In the genomic region with DNA sequence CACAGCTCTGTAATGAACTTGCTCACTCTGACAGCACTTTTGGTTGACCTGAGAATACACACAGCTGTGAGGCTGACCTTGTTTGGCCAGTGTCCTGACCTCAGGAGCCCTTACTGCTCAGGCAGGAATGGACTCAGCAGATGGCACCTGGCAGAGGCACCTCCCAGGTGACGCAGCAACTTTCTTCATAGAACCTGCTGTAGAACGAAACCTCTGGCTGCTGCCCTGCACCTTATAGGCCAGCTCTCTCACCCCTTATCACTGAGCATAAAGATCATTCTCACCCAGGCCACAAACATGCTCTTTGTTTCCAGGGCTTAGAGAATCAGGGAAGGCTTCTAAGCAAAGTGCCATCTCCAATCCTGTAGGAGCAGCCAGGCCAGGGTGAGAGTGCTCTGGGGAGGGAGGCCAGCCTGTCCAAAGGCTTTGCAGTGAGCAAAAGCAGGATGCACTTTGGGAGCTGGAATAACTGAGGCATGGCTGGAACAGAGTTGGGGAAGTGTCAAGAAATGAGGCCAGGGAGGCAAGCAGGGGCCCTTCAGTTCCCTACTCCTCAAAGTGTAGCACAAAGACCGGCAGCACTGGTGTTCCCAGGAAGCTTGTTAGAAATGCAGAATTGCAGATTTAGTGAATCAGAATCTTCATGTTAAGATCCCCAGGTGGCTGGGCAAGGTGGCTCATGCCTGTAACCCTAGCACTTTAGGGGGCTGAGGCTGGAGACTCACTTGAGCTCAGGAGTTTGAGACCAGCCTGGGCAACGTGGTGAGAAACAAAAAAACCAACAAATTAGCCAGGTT, we compare ENCODE assay signal across 1 cellular context.
TF ChIP-seq lines count a peak whose summit lies in the region.

No MANE protein-coding gene starts in this region.

TF ChIP-seq in HepG2, 621 proteins besides CTCF, POLR2A, EP300 and RAD21 (continues in another document):
- TF ChIP-seq GATA4 (IDR thresholded peaks at IDR 0.05; ENCODE audit: borderline replicate concordance, low read depth) (no peak), NR2C2 (CRISPR knock-in tag; IDR thresholded peaks at IDR 0.05; ENCODE audit: borderline replicate concordance) (peak; percentile 41; the same call in 1 of the 2 replicates), WIZ (CRISPR knock-in tag; IDR thresholded peaks at IDR 0.05) (no peak), ZSCAN22 (CRISPR knock-in tag; IDR thresholded peaks at IDR 0.05) (no peak), ZNF530 (CRISPR knock-in tag; IDR thresholded peaks at IDR 0.05; ENCODE audit: low read depth) (no peak), CBX1 (IDR thresholded peaks at IDR 0.05; ENCODE audit: low read depth) (no peak), ZBTB20 (CRISPR knock-in tag; IDR thresholded peaks at IDR 0.05; ENCODE audit: borderline replicate concordance, low read depth) (no peak), ZNF20 (CRISPR knock-in tag; IDR thresholded peaks at IDR 0.05) (no peak), ZC3H4 (CRISPR knock-in tag; IDR thresholded peaks at IDR 0.05; ENCODE audit: borderline replicate concordance) (no peak), ERF (CRISPR knock-in tag; IDR thresholded peaks at IDR 0.05) (no peak), GATAD2A (CRISPR knock-in tag; IDR thresholded peaks at IDR 0.05) (peak; percentile 15; the same call in 1 of the 2 replicates), ZNF101 (CRISPR knock-in tag; IDR thresholded peaks at IDR 0.05; ENCODE audit: borderline replicate concordance, low read depth) (no peak), ZNF337 (CRISPR knock-in tag; IDR thresholded peaks at IDR 0.05; ENCODE audit: borderline replicate concordance, low read depth) (no peak), ZNF34 (CRISPR knock-in tag; IDR thresholded peaks at IDR 0.05; ENCODE audit: borderline replicate concordance) (no peak), ZMYM2 (CRISPR knock-in tag; IDR thresholded peaks at IDR 0.05) (no peak), HNRNPLL (IDR thresholded peaks at IDR 0.05; ENCODE audit: low read depth, low read length, poor library complexity, severe bottlenecking) (no peak), GLI4 (CRISPR knock-in tag; IDR thresholded peaks at IDR 0.05; ENCODE audit: borderline replicate concordance) (no peak), ZBTB21 (CRISPR knock-in tag; IDR thresholded peaks at IDR 0.05) (no peak), NFE2L2 (IDR thresholded peaks at IDR 0.05; ENCODE audit: low read length) (peak; percentile 58; the same call in 1 of the 2 replicates), ZFX (CRISPR knock-in tag; IDR thresholded peaks at IDR 0.05; ENCODE audit: low read depth) (peak; percentile 21; the same call in 1 of the 2 replicates), RARA (CRISPR knock-in tag; IDR thresholded peaks at IDR 0.05) (peak; percentile 48), HIVEP1 (CRISPR knock-in tag; IDR thresholded peaks at IDR 0.05) (no peak), TSC22D2 (CRISPR knock-in tag; IDR thresholded peaks at IDR 0.05; ENCODE audit: borderline replicate concordance) (no peak), SOX6 (IDR thresholded peaks at IDR 0.05) (no peak), SOX6 (CRISPR knock-in tag; IDR thresholded peaks at IDR 0.05) (0 out of 2 replicates have a peak, but pooled peaks have one; percentile 33), ZBTB8A (CRISPR knock-in tag; IDR thresholded peaks at IDR 0.05; ENCODE audit: borderline replicate concordance, low read depth) (no peak), HMG20B (CRISPR knock-in tag; conservative IDR thresholded peaks at IDR 0.05) (no peak), NFE2 (CRISPR knock-in tag; IDR thresholded peaks at IDR 0.05) (peak; percentile 91), ZNF124 (CRISPR knock-in tag; IDR thresholded peaks at IDR 0.05) (no peak), SMC3 (IDR thresholded peaks at IDR 0.05; ENCODE audit: low read length) (no peak), RXRA (CRISPR knock-in tag; IDR thresholded peaks at IDR 0.05) (peak; percentile 95), ZNF670 (CRISPR knock-in tag; IDR thresholded peaks at IDR 0.05; ENCODE audit: borderline replicate concordance) (no peak), TMF1 (CRISPR knock-in tag; IDR thresholded peaks at IDR 0.05; ENCODE audit: low read depth) (no peak), MIER3 (CRISPR knock-in tag; IDR thresholded peaks at IDR 0.05; ENCODE audit: borderline replicate concordance) (no peak), ZNF792 (CRISPR knock-in tag; IDR thresholded peaks at IDR 0.05) (0 out of 2 replicates have a peak, but pooled peaks have one; percentile 21), ZFP41 (CRISPR knock-in tag; IDR thresholded peaks at IDR 0.05; ENCODE audit: borderline replicate concordance) (no peak), ZNF547 (CRISPR knock-in tag; IDR thresholded peaks at IDR 0.05) (no peak), ETV5 (CRISPR knock-in tag; IDR thresholded peaks at IDR 0.05; ENCODE audit: borderline replicate concordance) (no peak), SKI (IDR thresholded peaks at IDR 0.05; ENCODE audit: partially characterized antibody) (no peak), ATF7-NPFF (CRISPR knock-in tag; IDR thresholded peaks at IDR 0.05; ENCODE audit: low read depth) (no peak), NPAS2 (CRISPR knock-in tag; IDR thresholded peaks at IDR 0.05; ENCODE audit: borderline replicate concordance) (no peak), ZSCAN25 (CRISPR knock-in tag; IDR thresholded peaks at IDR 0.05) (no peak), PHF21A (CRISPR knock-in tag; IDR thresholded peaks at IDR 0.05) (peak; percentile 47; the same call in 1 of the 2 replicates)
- TF ChIP-seq, protein P1, sequence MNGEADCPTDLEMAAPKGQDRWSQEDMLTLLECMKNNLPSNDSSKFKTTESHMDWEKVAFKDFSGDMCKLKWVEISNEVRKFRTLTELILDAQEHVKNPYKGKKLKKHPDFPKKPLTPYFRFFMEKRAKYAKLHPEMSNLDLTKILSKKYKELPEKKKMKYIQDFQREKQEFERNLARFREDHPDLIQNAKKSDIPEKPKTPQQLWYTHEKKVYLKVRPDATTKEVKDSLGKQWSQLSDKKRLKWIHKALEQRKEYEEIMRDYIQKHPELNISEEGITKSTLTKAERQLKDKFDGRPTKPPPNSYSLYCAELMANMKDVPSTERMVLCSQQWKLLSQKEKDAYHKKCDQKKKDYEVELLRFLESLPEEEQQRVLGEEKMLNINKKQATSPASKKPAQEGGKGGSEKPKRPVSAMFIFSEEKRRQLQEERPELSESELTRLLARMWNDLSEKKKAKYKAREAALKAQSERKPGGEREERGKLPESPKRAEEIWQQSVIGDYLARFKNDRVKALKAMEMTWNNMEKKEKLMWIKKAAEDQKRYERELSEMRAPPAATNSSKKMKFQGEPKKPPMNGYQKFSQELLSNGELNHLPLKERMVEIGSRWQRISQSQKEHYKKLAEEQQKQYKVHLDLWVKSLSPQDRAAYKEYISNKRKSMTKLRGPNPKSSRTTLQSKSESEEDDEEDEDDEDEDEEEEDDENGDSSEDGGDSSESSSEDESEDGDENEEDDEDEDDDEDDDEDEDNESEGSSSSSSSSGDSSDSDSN (CRISPR knock-in tag; IDR thresholded peaks at IDR 0.05), result no peak
- TF ChIP-seq, protein P2, sequence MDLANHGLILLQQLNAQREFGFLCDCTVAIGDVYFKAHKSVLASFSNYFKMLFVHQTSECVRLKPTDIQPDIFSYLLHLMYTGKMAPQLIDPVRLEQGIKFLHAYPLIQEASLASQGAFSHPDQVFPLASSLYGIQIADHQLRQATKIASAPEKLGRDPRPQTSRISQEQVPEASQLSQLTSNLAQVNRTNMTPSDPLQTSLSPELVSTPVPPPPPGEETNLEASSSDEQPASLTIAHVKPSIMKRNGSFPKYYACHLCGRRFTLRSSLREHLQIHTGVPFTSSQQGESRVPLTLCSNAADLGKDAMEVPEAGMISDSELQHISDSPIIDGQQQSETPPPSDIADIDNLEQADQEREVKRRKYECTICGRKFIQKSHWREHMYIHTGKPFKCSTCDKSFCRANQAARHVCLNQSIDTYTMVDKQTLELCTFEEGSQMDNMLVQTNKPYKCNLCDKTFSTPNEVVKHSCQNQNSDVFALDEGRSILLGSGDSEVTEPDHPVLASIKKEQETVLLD (CRISPR knock-in tag; IDR thresholded peaks at IDR 0.05; ENCODE audit: low read depth), result no peak
- TF ChIP-seq, protein P3, sequence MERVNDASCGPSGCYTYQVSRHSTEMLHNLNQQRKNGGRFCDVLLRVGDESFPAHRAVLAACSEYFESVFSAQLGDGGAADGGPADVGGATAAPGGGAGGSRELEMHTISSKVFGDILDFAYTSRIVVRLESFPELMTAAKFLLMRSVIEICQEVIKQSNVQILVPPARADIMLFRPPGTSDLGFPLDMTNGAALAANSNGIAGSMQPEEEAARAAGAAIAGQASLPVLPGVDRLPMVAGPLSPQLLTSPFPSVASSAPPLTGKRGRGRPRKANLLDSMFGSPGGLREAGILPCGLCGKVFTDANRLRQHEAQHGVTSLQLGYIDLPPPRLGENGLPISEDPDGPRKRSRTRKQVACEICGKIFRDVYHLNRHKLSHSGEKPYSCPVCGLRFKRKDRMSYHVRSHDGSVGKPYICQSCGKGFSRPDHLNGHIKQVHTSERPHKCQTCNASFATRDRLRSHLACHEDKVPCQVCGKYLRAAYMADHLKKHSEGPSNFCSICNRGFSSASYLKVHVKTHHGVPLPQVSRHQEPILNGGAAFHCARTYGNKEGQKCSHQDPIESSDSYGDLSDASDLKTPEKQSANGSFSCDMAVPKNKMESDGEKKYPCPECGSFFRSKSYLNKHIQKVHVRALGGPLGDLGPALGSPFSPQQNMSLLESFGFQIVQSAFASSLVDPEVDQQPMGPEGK (CRISPR knock-in tag; IDR thresholded peaks at IDR 0.05), result no peak
- TF ChIP-seq, protein P4, sequence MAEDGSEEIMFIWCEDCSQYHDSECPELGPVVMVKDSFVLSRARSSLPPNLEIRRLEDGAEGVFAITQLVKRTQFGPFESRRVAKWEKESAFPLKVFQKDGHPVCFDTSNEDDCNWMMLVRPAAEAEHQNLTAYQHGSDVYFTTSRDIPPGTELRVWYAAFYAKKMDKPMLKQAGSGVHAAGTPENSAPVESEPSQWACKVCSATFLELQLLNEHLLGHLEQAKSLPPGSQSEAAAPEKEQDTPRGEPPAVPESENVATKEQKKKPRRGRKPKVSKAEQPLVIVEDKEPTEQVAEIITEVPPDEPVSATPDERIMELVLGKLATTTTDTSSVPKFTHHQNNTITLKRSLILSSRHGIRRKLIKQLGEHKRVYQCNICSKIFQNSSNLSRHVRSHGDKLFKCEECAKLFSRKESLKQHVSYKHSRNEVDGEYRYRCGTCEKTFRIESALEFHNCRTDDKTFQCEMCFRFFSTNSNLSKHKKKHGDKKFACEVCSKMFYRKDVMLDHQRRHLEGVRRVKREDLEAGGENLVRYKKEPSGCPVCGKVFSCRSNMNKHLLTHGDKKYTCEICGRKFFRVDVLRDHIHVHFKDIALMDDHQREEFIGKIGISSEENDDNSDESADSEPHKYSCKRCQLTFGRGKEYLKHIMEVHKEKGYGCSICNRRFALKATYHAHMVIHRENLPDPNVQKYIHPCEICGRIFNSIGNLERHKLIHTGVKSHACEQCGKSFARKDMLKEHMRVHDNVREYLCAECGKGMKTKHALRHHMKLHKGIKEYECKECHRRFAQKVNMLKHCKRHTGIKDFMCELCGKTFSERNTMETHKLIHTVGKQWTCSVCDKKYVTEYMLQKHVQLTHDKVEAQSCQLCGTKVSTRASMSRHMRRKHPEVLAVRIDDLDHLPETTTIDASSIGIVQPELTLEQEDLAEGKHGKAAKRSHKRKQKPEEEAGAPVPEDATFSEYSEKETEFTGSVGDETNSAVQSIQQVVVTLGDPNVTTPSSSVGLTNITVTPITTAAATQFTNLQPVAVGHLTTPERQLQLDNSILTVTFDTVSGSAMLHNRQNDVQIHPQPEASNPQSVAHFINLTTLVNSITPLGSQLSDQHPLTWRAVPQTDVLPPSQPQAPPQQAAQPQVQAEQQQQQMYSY (CRISPR knock-in tag; IDR thresholded peaks at IDR 0.05), result 0 out of 2 replicates have a peak, but pooled peaks have one; percentile 42
- TF ChIP-seq, protein P5, sequence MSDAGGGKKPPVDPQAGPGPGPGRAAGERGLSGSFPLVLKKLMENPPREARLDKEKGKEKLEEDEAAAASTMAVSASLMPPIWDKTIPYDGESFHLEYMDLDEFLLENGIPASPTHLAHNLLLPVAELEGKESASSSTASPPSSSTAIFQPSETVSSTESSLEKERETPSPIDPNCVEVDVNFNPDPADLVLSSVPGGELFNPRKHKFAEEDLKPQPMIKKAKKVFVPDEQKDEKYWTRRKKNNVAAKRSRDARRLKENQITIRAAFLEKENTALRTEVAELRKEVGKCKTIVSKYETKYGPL (CRISPR knock-in tag; IDR thresholded peaks at IDR 0.05), result no peak
- TF ChIP-seq, protein P6, sequence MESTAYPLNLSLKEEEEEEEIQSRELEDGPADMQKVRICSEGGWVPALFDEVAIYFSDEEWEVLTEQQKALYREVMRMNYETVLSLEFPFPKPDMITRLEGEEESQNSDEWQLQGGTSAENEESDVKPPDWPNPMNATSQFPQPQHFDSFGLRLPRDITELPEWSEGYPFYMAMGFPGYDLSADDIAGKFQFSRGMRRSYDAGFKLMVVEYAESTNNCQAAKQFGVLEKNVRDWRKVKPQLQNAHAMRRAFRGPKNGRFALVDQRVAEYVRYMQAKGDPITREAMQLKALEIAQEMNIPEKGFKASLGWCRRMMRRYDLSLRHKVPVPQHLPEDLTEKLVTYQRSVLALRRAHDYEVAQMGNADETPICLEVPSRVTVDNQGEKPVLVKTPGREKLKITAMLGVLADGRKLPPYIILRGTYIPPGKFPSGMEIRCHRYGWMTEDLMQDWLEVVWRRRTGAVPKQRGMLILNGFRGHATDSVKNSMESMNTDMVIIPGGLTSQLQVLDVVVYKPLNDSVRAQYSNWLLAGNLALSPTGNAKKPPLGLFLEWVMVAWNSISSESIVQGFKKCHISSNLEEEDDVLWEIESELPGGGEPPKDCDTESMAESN (CRISPR knock-in tag; conservative IDR thresholded peaks at IDR 0.05), result no peak
- TF ChIP-seq, protein P7, sequence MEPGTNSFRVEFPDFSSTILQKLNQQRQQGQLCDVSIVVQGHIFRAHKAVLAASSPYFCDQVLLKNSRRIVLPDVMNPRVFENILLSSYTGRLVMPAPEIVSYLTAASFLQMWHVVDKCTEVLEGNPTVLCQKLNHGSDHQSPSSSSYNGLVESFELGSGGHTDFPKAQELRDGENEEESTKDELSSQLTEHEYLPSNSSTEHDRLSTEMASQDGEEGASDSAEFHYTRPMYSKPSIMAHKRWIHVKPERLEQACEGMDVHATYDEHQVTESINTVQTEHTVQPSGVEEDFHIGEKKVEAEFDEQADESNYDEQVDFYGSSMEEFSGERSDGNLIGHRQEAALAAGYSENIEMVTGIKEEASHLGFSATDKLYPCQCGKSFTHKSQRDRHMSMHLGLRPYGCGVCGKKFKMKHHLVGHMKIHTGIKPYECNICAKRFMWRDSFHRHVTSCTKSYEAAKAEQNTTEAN (CRISPR knock-in tag; conservative IDR thresholded peaks at IDR 0.05), result no peak
- TF ChIP-seq, protein P8, sequence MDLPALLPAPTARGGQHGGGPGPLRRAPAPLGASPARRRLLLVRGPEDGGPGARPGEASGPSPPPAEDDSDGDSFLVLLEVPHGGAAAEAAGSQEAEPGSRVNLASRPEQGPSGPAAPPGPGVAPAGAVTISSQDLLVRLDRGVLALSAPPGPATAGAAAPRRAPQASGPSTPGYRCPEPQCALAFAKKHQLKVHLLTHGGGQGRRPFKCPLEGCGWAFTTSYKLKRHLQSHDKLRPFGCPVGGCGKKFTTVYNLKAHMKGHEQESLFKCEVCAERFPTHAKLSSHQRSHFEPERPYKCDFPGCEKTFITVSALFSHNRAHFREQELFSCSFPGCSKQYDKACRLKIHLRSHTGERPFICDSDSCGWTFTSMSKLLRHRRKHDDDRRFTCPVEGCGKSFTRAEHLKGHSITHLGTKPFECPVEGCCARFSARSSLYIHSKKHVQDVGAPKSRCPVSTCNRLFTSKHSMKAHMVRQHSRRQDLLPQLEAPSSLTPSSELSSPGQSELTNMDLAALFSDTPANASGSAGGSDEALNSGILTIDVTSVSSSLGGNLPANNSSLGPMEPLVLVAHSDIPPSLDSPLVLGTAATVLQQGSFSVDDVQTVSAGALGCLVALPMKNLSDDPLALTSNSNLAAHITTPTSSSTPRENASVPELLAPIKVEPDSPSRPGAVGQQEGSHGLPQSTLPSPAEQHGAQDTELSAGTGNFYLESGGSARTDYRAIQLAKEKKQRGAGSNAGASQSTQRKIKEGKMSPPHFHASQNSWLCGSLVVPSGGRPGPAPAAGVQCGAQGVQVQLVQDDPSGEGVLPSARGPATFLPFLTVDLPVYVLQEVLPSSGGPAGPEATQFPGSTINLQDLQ (CRISPR knock-in tag; IDR thresholded peaks at IDR 0.05), result no peak
